In genomic region chr18:2971741-2972552, GRCh38 we compare ENCODE assay signal across 8 cellular contexts.
DNase-seq lines count a peak whose midpoint lies in the region; ATAC-seq and TF ChIP-seq lines count a peak whose summit lies in the region.

No MANE protein-coding gene starts in this region.

- H3K4me3 ChIP-seq in GM12865 (ENCODE audit: low read depth, low read length) (peak overlapping the region; percentile 56), OCI-LY3 (ENCODE audit: low read length) (peak overlapping the region; percentile 50)

- DNase-seq in GM12865 (ENCODE audit: low read depth) (peak; percentile 93), left kidney (ENCODE audit: low read depth, low spot score) (peak; percentile 61), NCI-H2029 (lab: John Stamatoyannopoulos, UW) (no peak), NCI-H146 treated with DMSO at 0.1 percent for 48 hours (lab: John Stamatoyannopoulos, UW; ENCODE audit: unreplicated experiment) (no peak)
- peak; percentile 70 for DNase-seq in stimulated activated naive CD4-positive, alpha-beta T cell treated with Interleukin-2 at 50 U/mL for 16 hours (lab: John Stamatoyannopoulos, UW)

- H3K27ac ChIP-seq in OCI-LY3 (ENCODE audit: low read length): peak overlapping the region; percentile 99

- no peaks in the 10 kb centered on the region for H3K27me3 Mint-ChIP-seq in activated naive CD8-positive, alpha-beta T cell

- H3K27ac Mint-ChIP-seq in activated naive CD8-positive, alpha-beta T cell: peak overlapping the region; percentile 100

- H3K36me3 ChIP-seq in OCI-LY3 (replicated peaks; ENCODE audit: low read depth, low read length): no peaks in the 10 kb centered on the region

- H3K27me3 ChIP-seq in OCI-LY3 (ENCODE audit: low read depth, low read length): no peaks in the 10 kb centered on the region

- H3K9me3 Mint-ChIP-seq in activated naive CD8-positive, alpha-beta T cell (ENCODE audit: low read depth): no peaks in the 10 kb centered on the region

- H3K4me2 ChIP-seq in OCI-LY3 (ENCODE audit: low read length): peak overlapping the region; percentile 72

- H3K9ac ChIP-seq in OCI-LY3 (ENCODE audit: low read length): peak overlapping the region; percentile 87

- peaks cover 91% of the 10 kb centered on the region for H3K4me1 Mint-ChIP-seq in activated naive CD8-positive, alpha-beta T cell (ENCODE audit: low read depth)

- peaks cover 83% of the 10 kb centered on the region for H3K79me2 ChIP-seq in OCI-LY3 (ENCODE audit: low read length)

- no peak overlapping the region for H2AFZ ChIP-seq in OCI-LY3 (ENCODE audit: low read depth, low read length)

- peak overlapping the region; percentile 90 for H3K4me3 Mint-ChIP-seq in activated naive CD8-positive, alpha-beta T cell

- ATAC-seq in HG02571 (IDR thresholded peaks at IDR 0.05; ENCODE audit: unreplicated experiment): peak; percentile 76

- peaks cover 89% of the 10 kb centered on the region for H3K4me1 ChIP-seq in OCI-LY3 (ENCODE audit: low read length)

- H3K9me3 ChIP-seq in OCI-LY3 (ENCODE audit: insufficient read depth, low read length): no peaks in the 10 kb centered on the region

- TF ChIP-seq CTCF in GM12865 (IDR thresholded peaks at IDR 0.05; ENCODE audit: insufficient read depth, low read depth, low read length, missing control alignments): no peak
- TF ChIP-seq CTCF in OCI-LY3 (IDR thresholded peaks at IDR 0.05; ENCODE audit: low read depth, low read length): no peak

- no peaks in the 10 kb centered on the region for H4K20me1 ChIP-seq in OCI-LY3 (ENCODE audit: insufficient read depth, low read length)

- H3K36me3 Mint-ChIP-seq in activated naive CD8-positive, alpha-beta T cell: peaks cover 16% of the 10 kb centered on the region

Comparison
In these comparisons a context has a peak if more than half of its experiments do, and no peak if none do; other contexts are left out.
1. DNase-seq: peak in GM12865 (single experiment), left kidney (single experiment) and stimulated activated naive CD4-positive, alpha-beta T cell treated with Interleukin-2 at 50 U/mL for 16 hours (single experiment); none in NCI-H2029 (single experiment) and NCI-H146 treated with DMSO at 0.1 percent for 48 hours (single experiment).